8 cellular contexts compared by ENCODE assay signal in genomic region chr11:59186130-59186594, GRCh38. TPM values are rescaled to one million over a fixed set of nuclear protein-coding genes. Genes with fewer than 3 reads are reported as not detected.
DNase-seq lines count a peak whose midpoint lies in the region; ATAC-seq, FAIRE-seq and TF ChIP-seq lines count a peak whose summit lies in the region.

No MANE protein-coding gene starts in this region.

- in situ Hi-C loops in G401 (cut with HindIII; ENCODE audit: low sequenced_read_pairs) = no loop called here

- TF ChIP-seq POLR2A in upper lobe of left lung (IDR thresholded peaks at IDR 0.05) = peak in 1 of 4 donors; percentile 45

- H3K4me3 Mint-ChIP-seq in T-cell = no peak overlapping the region

- CTCF ChIA-PET in T-cell (lab: Charles Lee) = interaction anchor here (0.7 to 3.0 kb wide), 13 partner anchors 12 to 483 kb away, joined by 3 to 33 read pairs (median 4); partner anchors contain the start of genes DTX4 (in 2 of the 2) and PATL1 (in 1 of the 2)

- no peak overlapping the region for H3K4me3 ChIP-seq in bronchial epithelial cell (ENCODE audit: low read depth, low read length)
- no peak overlapping the region for H3K4me3 ChIP-seq in mucosa of descending colon
- H3K4me3 ChIP-seq in upper lobe of left lung = no peak overlapping the region

- no peak overlapping the region for H3K27ac Mint-ChIP-seq in T-cell

- TF ChIP-seq CTCF in bronchial epithelial cell (IDR thresholded peaks at IDR 0.05; ENCODE audit: insufficient read depth, low read length, severe bottlenecking) (peak; percentile 92), mucosa of descending colon (IDR thresholded peaks at IDR 0.05) (peak; percentile 80), upper lobe of left lung (IDR thresholded peaks at IDR 0.05) (peak; percentile 47 to 72 (median 64))

- DNase-seq in activated gamma-delta T cell treated with Interleukin-2 at 50 U/mL for 16 hours (peak; percentile 45), activated gamma-delta T cell (lab: John Stamatoyannopoulos, UW) (no peak), T-cell (peak in 28 of 34 experiments; percentile 12 to 52 (median 38)), bronchial epithelial cell (ENCODE audit: low read depth) (peak; percentile 18), mucosa of descending colon (peak; percentile 79 to 92 (median 88)), upper lobe of left lung (peak in 1 of 2 donors; percentile 83), G401 (ENCODE audit: low spot score) (no peak)

- intact Hi-C loops in mucosa of descending colon (cut with DNase I, micrococcal nuclease) = no loop called here

- H3K27ac ChIP-seq in upper lobe of left lung = peak overlapping the region; percentile 28 to 82 (median 74)

- H3K9me3 ChIP-seq in mucosa of descending colon (no peaks in the 10 kb centered on the region), upper lobe of left lung (no peaks in the 10 kb centered on the region)

- H3K27me3 Mint-ChIP-seq in T-cell = peaks cover 0 to 4% of the 10 kb centered on the region in 2 donors

- no peak for TF ChIP-seq EP300 in upper lobe of left lung (IDR thresholded peaks at IDR 0.05)

- H3K27me3 ChIP-seq in bronchial epithelial cell (ENCODE audit: control insufficient read depth, insufficient read depth, low read length) (no peaks in the 10 kb centered on the region), upper lobe of left lung (no peaks in the 10 kb centered on the region)

- POLR2A ChIA-PET in T-cell (lab: Charles Lee) = interaction anchor here in 1 of 2 donors (0.5 kb wide), 1 partner anchor 15 kb away, joined by 4 read pairs; no protein-coding TSS in a partner anchor

- peaks cover 12% of the 10 kb centered on the region for H3K36me3 Mint-ChIP-seq in T-cell

- ATAC-seq in HG02852 (IDR thresholded peaks at IDR 0.05; ENCODE audit: unreplicated experiment) (peak; percentile 67), T-cell (replicated peaks in 1 of 4) (peak; percentile 54 to 71 (median 61)), mucosa of descending colon (peak; percentile 88), upper lobe of left lung (ENCODE audit: low FRiP score in 2 of 2) (peak; percentile 45 to 73)

- no peak for FAIRE-seq in bronchial epithelial cell (lab: Jason Lieb, UNC)

- H3K4me1 ChIP-seq in mucosa of descending colon (ENCODE audit: low read depth) = peaks cover 70% of the 10 kb centered on the region
- peaks cover 51 to 64% (median 55%) of the 10 kb centered on the region in 4 donors for H3K4me1 ChIP-seq in upper lobe of left lung

- H3K36me3 ChIP-seq in bronchial epithelial cell (ENCODE audit: control insufficient read depth, insufficient read depth, low read length) = peaks cover 14% of the 10 kb centered on the region
- no peaks in the 10 kb centered on the region for H3K36me3 ChIP-seq in mucosa of descending colon (ENCODE audit: low read depth)
- peaks cover 0 to 15% (median 0%) of the 10 kb centered on the region in 4 donors for H3K36me3 ChIP-seq in upper lobe of left lung

- H3K9me3 Mint-ChIP-seq in T-cell = no peaks in the 10 kb centered on the region

- H3K4me1 Mint-ChIP-seq in T-cell = peaks cover 0 to 2% (median 0%) of the 10 kb centered on the region in 3 donors

- WGBS in upper lobe of left lung, 2 donors = 54 to 65% methylated on average over 4 to 5 of the region's 5 CpGs

RNA-seq across cellular contexts. Expression of gene DTX4, which starts 14.2 kb away (rescaled TPM):
- total RNA-seq in T-cell = 1 to 10 TPM in 4 of 5 donors, under 1 TPM in 1; 0.70 to 3.7 (median 2.1) TPM
- 2.4 and 2.6 TPM in 2 replicates for total RNA-seq in bronchial epithelial cell
- 10 to 100 TPM; 37.4 to 95.7 (median 53.8) TPM for total RNA-seq in mucosa of descending colon
- total RNA-seq in upper lobe of left lung = 10 to 100 TPM; 33.4 to 58.7 (median 48.5) TPM
- total RNA-seq in G401 (2014; rRNA removed; shearing (Covaris generic)) = 0.55 and 3.7 TPM in 2 replicates

RNA-seq across cellular contexts. Expression of gene MPEG1, which starts 26.6 kb away (rescaled TPM):
- 1 to 10 TPM in 4 of 5 donors, under 1 TPM in 1; 0.93 to 3.0 (median 1.4) TPM for total RNA-seq in T-cell
- not detected in 2 replicates for total RNA-seq in bronchial epithelial cell
- 10 to 100 TPM in 2 of 3 donors, 1 to 10 TPM in 1; 8.7 to 30.8 (median 21.9) TPM for total RNA-seq in mucosa of descending colon
- 10 to 100 TPM in 5 of 6 donors, 1 to 10 TPM in 1; 5.5 to 59.2 (median 25.1) TPM for total RNA-seq in upper lobe of left lung
- not detected in 2 replicates for total RNA-seq in G401 (2014; rRNA removed; shearing (Covaris generic))

RNA-seq across cellular contexts. Expression of gene FAM111A, which starts 43.5 kb away (rescaled TPM):
- total RNA-seq in T-cell (10 to 100 TPM; 75.9 to 90.2 (median 78.9) TPM), bronchial epithelial cell (7.9 and 18.3 TPM in 2 replicates), mucosa of descending colon (10 to 100 TPM; 33.6 to 36.0 (median 35.6) TPM), upper lobe of left lung (10 to 100 TPM; 29.9 to 78.6 (median 53.8) TPM)
- 2.2 and 4.2 TPM in 2 replicates for total RNA-seq in G401 (2014; rRNA removed; shearing (Covaris generic))

Comparison
In these comparisons a context has a peak if more than half of its experiments do, and no peak if none do; other contexts are left out.
1. DNase-seq: peak in activated gamma-delta T cell treated with Interleukin-2 at 50 U/mL for 16 hours (single experiment), T-cell (28 of 34), bronchial epithelial cell (single experiment) and mucosa of descending colon (3 of 3); none in activated gamma-delta T cell (single experiment) and G401 (single experiment).
2. Peak in every context shown above with its lines, with median percentiles within 50 percentile points of each other: ATAC-seq and CTCF ChIP-seq.